8 cellular contexts compared by ENCODE assay signal in the genomic region with DNA sequence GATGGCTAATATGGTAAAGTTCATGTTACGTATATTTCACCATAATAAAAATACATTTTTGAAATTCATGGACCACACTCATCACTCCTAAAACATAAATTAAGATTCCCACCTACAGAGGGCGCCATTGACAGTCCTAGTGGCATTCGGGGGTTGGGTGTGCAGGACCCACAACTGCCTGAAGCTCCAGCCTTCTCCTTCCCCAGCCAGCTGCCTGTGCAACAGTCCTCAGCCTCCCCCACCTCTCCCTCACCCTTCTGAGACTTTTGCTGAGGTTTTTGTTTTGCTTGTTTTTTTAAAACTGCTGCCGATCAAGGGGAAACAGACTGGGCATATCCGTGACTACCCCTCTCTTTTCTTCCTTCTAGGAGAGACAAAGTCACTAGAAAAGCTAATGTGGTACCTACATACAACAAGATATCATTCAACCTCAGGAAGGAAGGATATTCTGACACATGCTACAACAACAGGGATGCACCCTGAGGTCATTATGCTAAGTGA. TPM values are rescaled to one million over a fixed set of nuclear protein-coding genes. Genes with fewer than 3 reads are reported as not detected.
DNase-seq lines count a peak whose midpoint lies in the region; ATAC-seq and TF ChIP-seq lines count a peak whose summit lies in the region.

No MANE protein-coding gene starts in this region.

- H3K9me2 ChIP-seq in OCI-LY7 (ENCODE audit: insufficient read depth, low read length): no peaks in the 10 kb centered on the region

- H3K4me1 ChIP-seq in OCI-LY7 (ENCODE audit: insufficient read depth, low read length, poor library complexity, severe bottlenecking): no peaks in the 10 kb centered on the region
- no peaks in the 10 kb centered on the region for H3K4me1 ChIP-seq in fibroblast of lung (ENCODE audit: control insufficient read depth, extremely low read depth, insufficient read depth, low read length)
- no peaks in the 10 kb centered on the region for H3K4me1 ChIP-seq in neuronal stem cell (ENCODE audit: control insufficient read depth in 2 of 2, insufficient read depth in 1 of 2, low read depth in 1 of 2, low read length in 2 of 2)
- no peaks in the 10 kb centered on the region for H3K4me1 ChIP-seq in aorta (ENCODE audit: control insufficient read depth in 1 of 2, insufficient read depth in 2 of 2, low read length in 2 of 2)

- DNase-seq in CD1c-positive myeloid dendritic cell (ENCODE audit: extremely low spot score) (peak; percentile 74), HT-29 (ENCODE audit: low spot score) (peak; percentile 83), OCI-LY7 (ENCODE audit: low spot score) (peak; percentile 70), fibroblast of lung (ENCODE audit: low read depth in 2 of 2) (peak; percentile 57 to 82), neuronal stem cell (ENCODE audit: low spot score) (peak; percentile 61), aorta (peak in 1 of 2 donors; percentile 68)
- DNase-seq in activated T-cell treated with anti-CD3 and anti-CD28 coated beads, Interleukin-2, amount 50 U/mL, for 4 hours: peak; percentile 43

- H2AFZ ChIP-seq in OCI-LY7 (ENCODE audit: low read length) (peak overlapping the region; percentile 84), fibroblast of lung (ENCODE audit: low read length) (peak overlapping the region; percentile 19), neuronal stem cell (ENCODE audit: low read length) (peak overlapping the region; percentile 47)

- no peak overlapping the region for H2BK15ac ChIP-seq in neuronal stem cell (ENCODE audit: low read length)

- H3K4ac ChIP-seq in neuronal stem cell (ENCODE audit: low read length): no peak overlapping the region

- POLR2A ChIA-PET in OCI-LY7 (lab: Charles Lee): interaction anchor here (0.7 kb wide), 1 partner anchor 103 kb away, joined by 4 read pairs; no protein-coding TSS in a partner anchor

- no peak overlapping the region for H3K27ac ChIP-seq in OCI-LY7 (ENCODE audit: low read depth, low read length, poor library complexity, severe bottlenecking)
- no peak overlapping the region for H3K27ac ChIP-seq in fibroblast of lung (ENCODE audit: insufficient read depth, low read length)
- H3K27ac ChIP-seq in neuronal stem cell (replicated peaks; ENCODE audit: low read length): no peak overlapping the region
- H3K27ac ChIP-seq in aorta (ENCODE audit: low read depth in 1 of 2, low read length in 2 of 2): no peak overlapping the region

- intact Hi-C loops in OCI-LY7 (cut with micrococcal nuclease; ENCODE audit: unreplicated experiment): loop anchor here (5.0 kb wide), 1 partner anchor 164 kb away; no protein-coding TSS in a partner anchor
- intact Hi-C loops in aorta (cut with DNase I): loop anchor here (2.0 to 5.0 kb wide), 2 partner anchors 198 to 199 kb away; no protein-coding TSS in a partner anchor

- no peaks in the 10 kb centered on the region for H3K9me3 Mint-ChIP-seq in activated T-cell treated with anti-CD3 and anti-CD28 coated beads, Interleukin-2, amount 50 U/mL, for 4 hours

- no peak overlapping the region for H2AK5ac ChIP-seq in neuronal stem cell (ENCODE audit: low read depth, low read length)

- H3K27me3 Mint-ChIP-seq in activated T-cell treated with anti-CD3 and anti-CD28 coated beads, Interleukin-2, amount 50 U/mL, for 4 hours (ENCODE audit: low read depth): peaks cover 8% of the 10 kb centered on the region

- H4K91ac ChIP-seq in neuronal stem cell (ENCODE audit: low read depth, low read length, poor library complexity): no peak overlapping the region

- H3K4me2 ChIP-seq in OCI-LY7 (ENCODE audit: low read length) (peak overlapping the region; percentile 44), fibroblast of lung (ENCODE audit: extremely low read depth, insufficient read depth, low read length) (no peak overlapping the region), neuronal stem cell (ENCODE audit: insufficient read depth, low read length, poor library complexity, severe bottlenecking) (no peak overlapping the region)

- H2BK5ac ChIP-seq in neuronal stem cell (ENCODE audit: low read length): no peak overlapping the region

- no peaks in the 10 kb centered on the region for H3K27me3 ChIP-seq in fibroblast of lung (ENCODE audit: control insufficient read depth, insufficient read depth, low read length)
- peaks cover 0 to 28% (median 2%) of the 10 kb centered on the region in 3 experiments for H3K27me3 ChIP-seq in neuronal stem cell (ENCODE audit: control insufficient read depth in 3 of 3, insufficient read depth in 3 of 3, low read depth in 1 of 3, low read length in 3 of 3)
- H3K27me3 ChIP-seq in aorta (ENCODE audit: control insufficient read depth in 1 of 2, insufficient read depth in 2 of 2, low read length in 1 of 2): no peaks in the 10 kb centered on the region

- no peak overlapping the region for H3K4me3 Mint-ChIP-seq in activated T-cell treated with anti-CD3 and anti-CD28 coated beads, Interleukin-2, amount 50 U/mL, for 4 hours

- H4K20me1 ChIP-seq in OCI-LY7 (ENCODE audit: insufficient read depth, low read length): no peaks in the 10 kb centered on the region
- H4K20me1 ChIP-seq in fibroblast of lung (ENCODE audit: control insufficient read depth, extremely low read depth, insufficient read depth, low read length): no peaks in the 10 kb centered on the region

- H3K18ac ChIP-seq in neuronal stem cell (ENCODE audit: low read length): no peak overlapping the region

- no peaks in the 10 kb centered on the region for H3K36me3 Mint-ChIP-seq in activated T-cell treated with anti-CD3 and anti-CD28 coated beads, Interleukin-2, amount 50 U/mL, for 4 hours (ENCODE audit: insufficient read depth)

- H2BK120ac ChIP-seq in neuronal stem cell (ENCODE audit: low read depth, low read length): no peak overlapping the region

- no peak overlapping the region for H2BK12ac ChIP-seq in neuronal stem cell (ENCODE audit: low read length)

- no peak overlapping the region for H3K23ac ChIP-seq in neuronal stem cell (ENCODE audit: low read depth, low read length, poor library complexity)

- no peaks in the 10 kb centered on the region for H3K79me1 ChIP-seq in neuronal stem cell (ENCODE audit: low read depth, low read length)

- TF ChIP-seq CTCF in OCI-LY7 (conservative IDR thresholded peaks at IDR 0.05; ENCODE audit: low read length) (peak; percentile 85), fibroblast of lung (conservative IDR thresholded peaks at IDR 0.05 in 1 of 2, IDR thresholded peaks at IDR 0.05 in 1 of 2; ENCODE audit: low read depth in 1 of 2, low read length in 2 of 2) (peak; percentile 68 to 70)

- H4K8ac ChIP-seq in neuronal stem cell (ENCODE audit: low read depth, low read length): no peak overlapping the region

- H3K36me3 ChIP-seq in OCI-LY7 (ENCODE audit: insufficient read depth, low read length) (no peaks in the 10 kb centered on the region), fibroblast of lung (ENCODE audit: control insufficient read depth, insufficient read depth, low read length) (no peaks in the 10 kb centered on the region), neuronal stem cell (replicated peaks in 1 of 2; ENCODE audit: control insufficient read depth in 2 of 2, insufficient read depth in 2 of 2, low read length in 2 of 2) (no peaks in the 10 kb centered on the region), aorta (ENCODE audit: control insufficient read depth in 1 of 2, insufficient read depth in 2 of 2, low read length in 1 of 2) (no peaks in the 10 kb centered on the region)

- no TSS peak for BruUV-seq in OCI-LY7 (replicated peaks; lab: Mats Ljungman, UMichigan)

- H3K9me3 ChIP-seq in OCI-LY7 (ENCODE audit: low read length) (no peaks in the 10 kb centered on the region), fibroblast of lung (ENCODE audit: control insufficient read depth, insufficient read depth, low read depth, low read length) (no peaks in the 10 kb centered on the region), neuronal stem cell (replicated peaks in 1 of 2; ENCODE audit: control insufficient read depth in 2 of 2, insufficient read depth in 1 of 2, low read depth in 1 of 2, low read length in 2 of 2) (no peaks in the 10 kb centered on the region), aorta (ENCODE audit: control insufficient read depth, low read length) (no peaks in the 10 kb centered on the region)

- peaks cover 14% of the 10 kb centered on the region for H3K4me1 Mint-ChIP-seq in activated T-cell treated with anti-CD3 and anti-CD28 coated beads, Interleukin-2, amount 50 U/mL, for 4 hours (ENCODE audit: low read depth)

- CTCF ChIA-PET in OCI-LY7 (lab: Charles Lee; ENCODE audit: unreplicated experiment): interaction anchor here (1.2 kb wide), 1 partner anchor 198 kb away, joined by 7 read pairs; no protein-coding TSS in a partner anchor

- WGBS in neuronal stem cell (ENCODE audit: extremely low coverage in 2 of 2, insufficient read length in 2 of 2, insufficient replicate concordance in 1 of 2), 2 donors: no CpG with 5 or more reads among the region's 5 CpGs
- WGBS in aorta, 2 donors: 0 to 5% methylated on average over 5 of the region's 5 CpGs

- H3K4me3 ChIP-seq in OCI-LY7 (ENCODE audit: low read depth, low read length, poor library complexity, severe bottlenecking) (no peak overlapping the region), fibroblast of lung (replicated peaks in 1 of 4; ENCODE audit: control extremely low read depth in 1 of 4, insufficient read depth in 1 of 4, low read depth in 3 of 4, low read length in 4 of 4) (no peak overlapping the region), neuronal stem cell (ENCODE audit: low read length in 2 of 2) (no peak overlapping the region), aorta (ENCODE audit: low read length in 2 of 2) (no peak overlapping the region)

- no peak overlapping the region for H3K14ac ChIP-seq in neuronal stem cell (ENCODE audit: low read length)

- peak; percentile 85 to 88 for ATAC-seq in activated T-cell treated with anti-CD3 and anti-CD28 coated beads, Interleukin-2, amount 50 U/mL, for 4 hours
- ATAC-seq in aorta (ENCODE audit: low FRiP score): peak; percentile 85
- no peak for ATAC-seq in HG03280 (IDR thresholded peaks at IDR 0.05; ENCODE audit: unreplicated experiment)

- no peak overlapping the region for H3K9ac ChIP-seq in fibroblast of lung (ENCODE audit: insufficient read depth, low read length)
- H3K9ac ChIP-seq in neuronal stem cell (ENCODE audit: low read depth, low read length, poor library complexity): no peak overlapping the region

- H3K79me2 ChIP-seq in OCI-LY7 (ENCODE audit: insufficient read depth, low read depth, low read length) (no peaks in the 10 kb centered on the region), fibroblast of lung (ENCODE audit: control insufficient read depth, insufficient read depth, low read length) (no peaks in the 10 kb centered on the region)

RNA-seq across cellular contexts. Expression of a gene that starts 9.3 kb away (rescaled TPM):
- total RNA-seq in HT-29 (2014; rRNA removed; shearing (Covaris generic)): 8.1 and 16.0 TPM in 2 replicates
- not detected in 2 replicates for total RNA-seq in OCI-LY7 (2014; rRNA removed; shearing (Covaris generic))
- total RNA-seq in OCI-LY7 (2022): not detected in 2 replicates
- 10 to 100 TPM; 12.8 to 15.3 (median 14.7) TPM for total RNA-seq in activated T-cell treated with anti-CD3 and anti-CD28 coated beads, Interleukin-2, amount 50 U/mL, for 4 hours
- 4.4 and 4.6 TPM in 2 replicates for total RNA-seq in fibroblast of lung
- polyA plus RNA-seq in fibroblast of lung: 2.4 and 5.7 TPM in 2 replicates
- 2.2 and 6.4 TPM in 2 replicates for polyA plus RNA-seq in fibroblast of lung (2012)
- 5.3 and 5.4 TPM in 2 replicates for polyA minus RNA-seq in fibroblast of lung (ENCODE audit: low replicate concordance)
- 0.17 TPM for polyA plus RNA-seq in neuronal stem cell (2013, experiment 1 of 2)
- 0.33 TPM for polyA plus RNA-seq in neuronal stem cell (2013, experiment 2 of 2)
- 10 to 100 TPM; 48.6 to 72.6 TPM for total RNA-seq in aorta
- 100 to 1,000 TPM in 1 of 2 donors, 10 to 100 TPM in 1; 40.9 to 105 TPM for polyA plus RNA-seq in aorta

RNA-seq across cellular contexts. Expression of a gene that starts 10.4 kb away (rescaled TPM):
- total RNA-seq in HT-29 (2014; rRNA removed; shearing (Covaris generic)): 12.5 and 13.9 TPM in 2 replicates
- total RNA-seq in OCI-LY7 (2014; rRNA removed; shearing (Covaris generic)): 19.4 and 20.8 TPM in 2 replicates
- total RNA-seq in OCI-LY7 (2022): 23.4 and 25.4 TPM in 2 replicates
- total RNA-seq in activated T-cell treated with anti-CD3 and anti-CD28 coated beads, Interleukin-2, amount 50 U/mL, for 4 hours: 10 to 100 TPM; 46.2 to 54.5 (median 53.7) TPM
- total RNA-seq in fibroblast of lung: 15.7 and 17.7 TPM in 2 replicates
- polyA plus RNA-seq in fibroblast of lung: 4.3 and 7.3 TPM in 2 replicates
- 6.0 and 10.0 TPM in 2 replicates for polyA plus RNA-seq in fibroblast of lung (2012)
- 16.5 and 38.7 TPM in 2 replicates for polyA minus RNA-seq in fibroblast of lung (ENCODE audit: low replicate concordance)
- polyA plus RNA-seq in neuronal stem cell (2013, experiment 1 of 2): 2.6 TPM
- polyA plus RNA-seq in neuronal stem cell (2013, experiment 2 of 2): 2.8 TPM
- 10 to 100 TPM; 21.2 to 34.2 TPM for total RNA-seq in aorta
- 1 to 10 TPM; 2.0 to 4.7 TPM for polyA plus RNA-seq in aorta

Comparison
In these comparisons a context has a peak if more than half of its experiments do, and no peak if none do; other contexts are left out.
1. H2AFZ ChIP-seq: peak in every context shown above with its lines; median percentile 84 in OCI-LY7; 47 in neuronal stem cell; 19 in fibroblast of lung.